In the genomic region with DNA sequence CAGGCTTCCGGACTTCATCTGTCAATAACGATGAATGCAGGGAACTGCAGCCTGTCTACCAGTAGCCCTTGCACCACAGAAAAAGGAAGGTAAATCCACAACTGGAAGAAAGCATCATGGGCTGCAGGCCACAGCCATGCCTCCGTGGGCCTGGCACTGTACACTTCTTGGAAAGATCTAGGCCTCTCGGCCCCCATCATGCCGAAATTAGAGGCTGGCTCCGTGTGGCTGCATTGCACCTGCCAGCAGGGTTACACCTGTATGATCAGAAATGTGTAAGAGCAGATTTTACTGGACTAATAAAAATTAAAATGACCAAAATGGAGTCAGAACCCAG, we compare ENCODE assay signal across 18 cellular contexts. TPM values are rescaled to one million over a fixed set of nuclear protein-coding genes. Genes with fewer than 3 reads are reported as not detected.
DNase-seq lines count a peak whose midpoint lies in the region; ATAC-seq and TF ChIP-seq lines count a peak whose summit lies in the region.
"Had no signal": no experiment of that assay in that cellular context is flagged by ENCODE, and none has a peak within 500 bp of the region (broad histone marks: within the 10 kb centered on the region; RNA-seq: fewer than 3 reads in every experiment).

No MANE protein-coding gene starts in this region.

- no peak overlapping the region for H3K4me3 Mint-ChIP-seq in activated naive CD4-positive, alpha-beta T cell treated with anti-CD3 and anti-CD28 coated beads for 36 hours
- H3K4me3 Mint-ChIP-seq in stimulated activated naive B cell treated with anti-CD40 and anti-IgM and Interleukin-4, amounts not matched to agents 10 μg/mL and 1 μg/mL and 100 μg/mL, for 72 hours = peak overlapping the region; percentile 75
- no peak overlapping the region for H3K4me3 Mint-ChIP-seq in Caco-2 (ENCODE audit: unreplicated experiment)
- H3K4me3 Mint-ChIP-seq: dendritic cell treated with granulocyte-macrophage colony-stimulating factor and Interleukin-4, amounts not matched to agents 40 ng/mL and 50 ng/mL, for 4 days; HFFc6 had no signal

- no peaks in the 10 kb centered on the region for H3K27me3 ChIP-seq in Caco-2 (replicated peaks; ENCODE audit: control insufficient read depth, insufficient read depth, low read length)

- BruUV-seq in Caco-2 (replicated peaks; lab: Mats Ljungman, UMichigan) = no TSS peak

- H3K4me1 Mint-ChIP-seq in activated naive CD4-positive, alpha-beta T cell treated with anti-CD3 and anti-CD28 coated beads for 36 hours (ENCODE audit: low read depth) = peaks cover 57% of the 10 kb centered on the region
- H3K4me1 Mint-ChIP-seq in stimulated activated naive B cell treated with anti-CD40 and anti-IgM and Interleukin-4, amounts not matched to agents 10 μg/mL and 1 μg/mL and 100 μg/mL, for 72 hours = peaks cover 79 to 97% of the 10 kb centered on the region in 2 donors
- peaks cover 6% of the 10 kb centered on the region for H3K4me1 Mint-ChIP-seq in Caco-2 (ENCODE audit: low read depth, unreplicated experiment)

- CTCF ChIA-PET in activated naive CD4-positive, alpha-beta T cell treated with anti-CD3 and anti-CD28 coated beads for 36 hours (lab: Charles Lee) = no interaction called here
- CTCF ChIA-PET in Caco-2 (lab: Charles Lee) = no interaction called here

- intact Hi-C loops in activated naive CD4-positive, alpha-beta T cell treated with anti-CD3 and anti-CD28 coated beads for 36 hours (cut with micrococcal nuclease) = loop anchor here (2.0 to 10.0 kb wide), 4 partner anchors 53 to 363 kb away; a partner anchor contains a TSS
- intact Hi-C loops in Caco-2 (cut with micrococcal nuclease; ENCODE audit: unreplicated experiment) = no loop called here
- intact Hi-C loops in posterior vena cava (cut with DNase I) = no loop called here

- TF ChIP-seq CTCF in Caco-2 (IDR thresholded peaks at IDR 0.05; ENCODE audit: insufficient read depth in 1 of 2, low read depth in 1 of 2, low read length in 1 of 2, severe bottlenecking in 1 of 2, unreplicated experiment in 1 of 2) = no peak

- no peaks in the 10 kb centered on the region for H3K4me1 ChIP-seq in Caco-2
- H3K4me1 ChIP-seq: psoas muscle had no signal

- no peaks in the 10 kb centered on the region for H3K9me3 Mint-ChIP-seq in activated naive CD4-positive, alpha-beta T cell treated with anti-CD3 and anti-CD28 coated beads for 36 hours
- H3K9me3 Mint-ChIP-seq in activated naive CD4-positive, alpha-beta T cell treated with anti-CD3 and anti-CD28 coated beads, Interleukin-2, amount 50 U/mL, for 72 hours = no peaks in the 10 kb centered on the region
- no peaks in the 10 kb centered on the region for H3K9me3 Mint-ChIP-seq in stimulated activated naive B cell treated with anti-CD40 and anti-IgM and Interleukin-4, amounts not matched to agents 10 μg/mL and 1 μg/mL and 100 μg/mL, for 72 hours
- no peaks in the 10 kb centered on the region for H3K9me3 Mint-ChIP-seq in Caco-2 (ENCODE audit: unreplicated experiment)
- H3K9me3 Mint-ChIP-seq: dendritic cell treated with granulocyte-macrophage colony-stimulating factor and Interleukin-4, amounts not matched to agents 40 ng/mL and 50 ng/mL, for 4 days had no signal

- H3K27me3 Mint-ChIP-seq in activated naive CD4-positive, alpha-beta T cell treated with anti-CD3 and anti-CD28 coated beads for 36 hours (ENCODE audit: low read depth) = no peaks in the 10 kb centered on the region
- no peaks in the 10 kb centered on the region for H3K27me3 Mint-ChIP-seq in stimulated activated naive B cell treated with anti-CD40 and anti-IgM and Interleukin-4, amounts not matched to agents 10 μg/mL and 1 μg/mL and 100 μg/mL, for 72 hours
- H3K27me3 Mint-ChIP-seq in Caco-2 (ENCODE audit: insufficient read depth, unreplicated experiment) = peaks cover 22% of the 10 kb centered on the region

- H3K4me3 ChIP-seq in Caco-2 (ENCODE audit: low read depth, low read length) = no peak overlapping the region
- H3K4me3 ChIP-seq: psoas muscle had no signal

- DNase-seq in activated naive CD4-positive, alpha-beta T cell treated with anti-CD3 and anti-CD28 coated beads for 36 hours = no peak
- DNase-seq in activated naive CD4-positive, alpha-beta T cell (lab: John Stamatoyannopoulos, UW) = no peak
- no peak for DNase-seq in activated naive CD4-positive, alpha-beta T cell treated with anti-CD3 and anti-CD28 coated beads, Interleukin-2, amount 50 U/mL, for 72 hours (ENCODE audit: low spot score in 2 of 2)
- no peak for DNase-seq in stimulated activated naive B cell treated with anti-CD40 and anti-IgM and Interleukin-4, amounts not matched to agents 10 μg/mL and 1 μg/mL and 100 μg/mL, for 72 hours
- no peak for DNase-seq in Caco-2
- no peak for DNase-seq in amniotic stem cell (lab: John Stamatoyannopoulos, UW)
- no peak for DNase-seq in posterior vena cava (ENCODE audit: low spot score)
- DNase-seq: amygdala, DMS79, HFFc6, hypothalamus, left colon, NCI-H2029, NCI-H69, psoas muscle had no signal

- peak; percentile 10 for ATAC-seq in HG02870 (IDR thresholded peaks at IDR 0.05; ENCODE audit: unreplicated experiment)
- ATAC-seq in activated naive CD4-positive, alpha-beta T cell treated with anti-CD3 and anti-CD28 coated beads, Interleukin-2, amount 50 U/mL, for 72 hours = no peak
- ATAC-seq in stimulated activated naive B cell treated with anti-CD40 and anti-IgM and Interleukin-4, amounts not matched to agents 10 μg/mL and 1 μg/mL and 100 μg/mL, for 72 hours (replicated peaks) = peak in 1 of 2 donors; percentile 18
- ATAC-seq: left colon, Panc1, psoas muscle had no signal

- no peaks in the 10 kb centered on the region for H3K36me3 ChIP-seq in Caco-2 (ENCODE audit: control insufficient read depth, insufficient read depth, low read length)

- peak overlapping the region; percentile 74 for H3K27ac Mint-ChIP-seq in activated naive CD4-positive, alpha-beta T cell treated with anti-CD3 and anti-CD28 coated beads for 36 hours
- peak overlapping the region; percentile 64 to 89 for H3K27ac Mint-ChIP-seq in activated naive CD4-positive, alpha-beta T cell treated with anti-CD3 and anti-CD28 coated beads, Interleukin-2, amount 50 U/mL, for 72 hours
- peak overlapping the region; percentile 94 for H3K27ac Mint-ChIP-seq in stimulated activated naive B cell treated with anti-CD40 and anti-IgM and Interleukin-4, amounts not matched to agents 10 μg/mL and 1 μg/mL and 100 μg/mL, for 72 hours
- H3K27ac Mint-ChIP-seq in Caco-2 (ENCODE audit: unreplicated experiment) = no peak overlapping the region
- H3K27ac Mint-ChIP-seq: dendritic cell treated with granulocyte-macrophage colony-stimulating factor and Interleukin-4, amounts not matched to agents 40 ng/mL and 50 ng/mL, for 4 days; HFFc6 had no signal

- no peaks in the 10 kb centered on the region for H3K9me3 ChIP-seq in Caco-2
- H3K9me3 ChIP-seq: psoas muscle had no signal

- POLR2A ChIA-PET in Caco-2 (lab: Charles Lee) = no interaction called here

- H3K36me3 Mint-ChIP-seq in activated naive CD4-positive, alpha-beta T cell treated with anti-CD3 and anti-CD28 coated beads for 36 hours (ENCODE audit: low read depth) = no peaks in the 10 kb centered on the region
- H3K36me3 Mint-ChIP-seq in activated naive CD4-positive, alpha-beta T cell treated with anti-CD3 and anti-CD28 coated beads, Interleukin-2, amount 50 U/mL, for 72 hours = peaks cover 0 to 10% of the 10 kb centered on the region in 2 donors
- no peaks in the 10 kb centered on the region for H3K36me3 Mint-ChIP-seq in stimulated activated naive B cell treated with anti-CD40 and anti-IgM and Interleukin-4, amounts not matched to agents 10 μg/mL and 1 μg/mL and 100 μg/mL, for 72 hours
- no peaks in the 10 kb centered on the region for H3K36me3 Mint-ChIP-seq in Caco-2 (ENCODE audit: insufficient read depth, unreplicated experiment)

RNA-seq across cellular contexts. Expression of a gene that starts 52.2 kb away (rescaled TPM):
- under 1 TPM; 0.27 to 0.50 TPM for total RNA-seq in activated naive CD4-positive, alpha-beta T cell treated with anti-CD3 and anti-CD28 coated beads for 36 hours
- 1 to 10 TPM in 1 of 2 donors, under 1 TPM in 1; 0.66 to 1.5 TPM for total RNA-seq in activated naive CD4-positive, alpha-beta T cell treated with anti-CD3 and anti-CD28 coated beads, Interleukin-2, amount 50 U/mL, for 72 hours
- total RNA-seq in Caco-2 (2022) (0.09 and 0.14 TPM in 2 replicates), posterior vena cava (1 to 10 TPM; 1.4 to 1.7 TPM)

Comparison
In these comparisons a context has a peak if more than half of its experiments do, and no peak if none do; other contexts are left out.
1. H3K4me3 Mint-ChIP-seq: peak in stimulated activated naive B cell treated with anti-CD40 and anti-IgM and Interleukin-4, amounts not matched to agents 10 μg/mL and 1 μg/mL and 100 μg/mL, for 72 hours (2 of 2); none in activated naive CD4-positive, alpha-beta T cell treated with anti-CD3 and anti-CD28 coated beads for 36 hours (single experiment) and Caco-2 (single experiment).